Comparison of ENCODE assay signal across 22 cellular contexts in genomic region chr6:92159046-92159445, GRCh38.
DNase-seq lines count a peak whose midpoint lies in the region; ATAC-seq and TF ChIP-seq lines count a peak whose summit lies in the region.
"Had no signal": no experiment of that assay in that cellular context is flagged by ENCODE, and none has a peak within 500 bp of the region (broad histone marks: within the 10 kb centered on the region; RNA-seq: fewer than 3 reads in every experiment).

No MANE protein-coding gene starts in this region.

- no peak for TF ChIP-seq POLR2A in erythroblast (IDR thresholded peaks at IDR 0.05; ENCODE audit: low read length)

- no peak overlapping the region for H3K27ac ChIP-seq in dorsolateral prefrontal cortex
- H3K27ac ChIP-seq: BLaER1 treated with 17β-estradiol and CSF1 and Interleukin-3, amounts not matched to agents 10 nM and 100 nM; RWPE1 had no signal

- H3K4me3 Mint-ChIP-seq in endothelial cell (ENCODE audit: unreplicated experiment) = no peak overlapping the region
- no peak overlapping the region for H3K4me3 Mint-ChIP-seq in activated naive CD4-positive, alpha-beta T cell treated with anti-CD3 and anti-CD28 coated beads for 36 hours
- H3K4me3 Mint-ChIP-seq: CD8-positive, alpha-beta memory T cell; IgD-negative memory B cell; T-cell had no signal

- no peaks in the 10 kb centered on the region for H3K27me3 ChIP-seq in BE2C
- H3K27me3 ChIP-seq in MG63 = no peaks in the 10 kb centered on the region
- H3K27me3 ChIP-seq in dorsolateral prefrontal cortex = no peaks in the 10 kb centered on the region
- H3K27me3 ChIP-seq: BLaER1 treated with 17β-estradiol and CSF1 and Interleukin-3, amounts not matched to agents 10 nM and 100 nM had no signal

- peak; percentile 66 for ATAC-seq in HG03342 (IDR thresholded peaks at IDR 0.05; ENCODE audit: unreplicated experiment)
- ATAC-seq: SK-N-SH treated with all-trans-retinoic acid at 6 μM for 48 hours, T-cell had no signal

- TF ChIP-seq CTCF in BE2C (IDR thresholded peaks at IDR 0.05; ENCODE audit: low read depth, low read length) = peak; percentile 17
- TF ChIP-seq CTCF in GM12872 (IDR thresholded peaks at IDR 0.05; ENCODE audit: insufficient read depth, low read depth, low read length) = 0 out of 3 replicates have a peak, but pooled peaks have one; percentile 2
- TF ChIP-seq CTCF in endothelial cell (IDR thresholded peaks at IDR 0.05; ENCODE audit: unreplicated experiment) = peak; percentile 41
- TF ChIP-seq CTCF in dorsolateral prefrontal cortex (IDR thresholded peaks at IDR 0.05 in 54 of 56, conservative IDR thresholded peaks at IDR 0.05 in 2 of 56; ENCODE audit: low read depth in 1 of 56, partially characterized antibody in 56 of 56) = no peak

- no peaks in the 10 kb centered on the region for H3K4me1 Mint-ChIP-seq in endothelial cell (ENCODE audit: unreplicated experiment)
- no peaks in the 10 kb centered on the region for H3K4me1 Mint-ChIP-seq in activated naive CD4-positive, alpha-beta T cell treated with anti-CD3 and anti-CD28 coated beads for 36 hours (ENCODE audit: low read depth)
- H3K4me1 Mint-ChIP-seq: CD8-positive, alpha-beta memory T cell; IgD-negative memory B cell; T-cell had no signal

- H3K36me3 ChIP-seq in BE2C = no peaks in the 10 kb centered on the region
- no peaks in the 10 kb centered on the region for H3K36me3 ChIP-seq in MG63
- H3K36me3 ChIP-seq: BLaER1 treated with 17β-estradiol and CSF1 and Interleukin-3, amounts not matched to agents 10 nM and 100 nM had no signal

- H3K36me3 Mint-ChIP-seq in endothelial cell (ENCODE audit: low read depth, unreplicated experiment) = no peaks in the 10 kb centered on the region
- no peaks in the 10 kb centered on the region for H3K36me3 Mint-ChIP-seq in activated naive CD4-positive, alpha-beta T cell treated with anti-CD3 and anti-CD28 coated beads for 36 hours (ENCODE audit: low read depth)
- H3K36me3 Mint-ChIP-seq: CD8-positive, alpha-beta memory T cell; IgD-negative memory B cell; T-cell had no signal

- H3K4me1 ChIP-seq in BE2C = no peaks in the 10 kb centered on the region

- CTCF ChIA-PET in activated naive CD4-positive, alpha-beta T cell treated with anti-CD3 and anti-CD28 coated beads for 36 hours (lab: Charles Lee) = no interaction called here

- no peaks in the 10 kb centered on the region for H3K27me3 Mint-ChIP-seq in endothelial cell (ENCODE audit: unreplicated experiment)
- no peaks in the 10 kb centered on the region for H3K27me3 Mint-ChIP-seq in activated naive CD4-positive, alpha-beta T cell treated with anti-CD3 and anti-CD28 coated beads for 36 hours (ENCODE audit: low read depth)
- H3K27me3 Mint-ChIP-seq: CD8-positive, alpha-beta memory T cell; IgD-negative memory B cell; T-cell had no signal

- H3K4me3 ChIP-seq in BE2C (ENCODE audit: low read depth, low read length) = no peak overlapping the region
- no peak overlapping the region for H3K4me3 ChIP-seq in MG63
- no peak overlapping the region for H3K4me3 ChIP-seq in dorsolateral prefrontal cortex
- H3K4me3 ChIP-seq: BLaER1 treated with 17β-estradiol and CSF1 and Interleukin-3, amounts not matched to agents 10 nM and 100 nM had no signal

- H3K9me3 ChIP-seq in BE2C (no peaks in the 10 kb centered on the region), MG63 (no peaks in the 10 kb centered on the region)
- H3K9me3 ChIP-seq: BLaER1 treated with 17β-estradiol and CSF1 and Interleukin-3, amounts not matched to agents 10 nM and 100 nM had no signal

- intact Hi-C loops in activated naive CD4-positive, alpha-beta T cell treated with anti-CD3 and anti-CD28 coated beads for 36 hours (cut with micrococcal nuclease) = no loop called here
- intact Hi-C loops in dorsolateral prefrontal cortex (cut with DNase I) = no loop called here

- no peak overlapping the region for H3K27ac Mint-ChIP-seq in endothelial cell (ENCODE audit: unreplicated experiment)
- H3K27ac Mint-ChIP-seq in activated naive CD4-positive, alpha-beta T cell treated with anti-CD3 and anti-CD28 coated beads for 36 hours = no peak overlapping the region
- H3K27ac Mint-ChIP-seq: CD8-positive, alpha-beta memory T cell; IgD-negative memory B cell; T-cell had no signal

- DNase-seq in BE2C = no peak
- no peak for DNase-seq in endothelial cell (ENCODE audit: low spot score)
- no peak for DNase-seq in erythroblast (lab: John Stamatoyannopoulos, UW)
- DNase-seq in MG63 = no peak
- no peak for DNase-seq in activated naive CD4-positive, alpha-beta T cell treated with anti-CD3 and anti-CD28 coated beads for 36 hours
- no peak for DNase-seq in dorsolateral prefrontal cortex
- DNase-seq: CD8-positive, alpha-beta memory T cell; EL; Kasumi-1; NCI-H1105 treated with DMSO at 0.1 percent for 48 hours; NCI-H1694; NCI-H2081 treated with DMSO at 0.1 percent for 48 hours; NCI-H510A treated with DMSO at 0.1 percent for 48 hours; NCI-H774; SIG-M5; T-cell had no signal

- no peaks in the 10 kb centered on the region for H3K9me3 Mint-ChIP-seq in endothelial cell (ENCODE audit: unreplicated experiment)
- H3K9me3 Mint-ChIP-seq in activated naive CD4-positive, alpha-beta T cell treated with anti-CD3 and anti-CD28 coated beads for 36 hours = peaks cover 9% of the 10 kb centered on the region

Comparison
In these comparisons a context has a peak if more than half of its experiments do, and no peak if none do; other contexts are left out.
1. CTCF ChIP-seq: peak in BE2C (single experiment), GM12872 (single experiment) and endothelial cell (single experiment); none in dorsolateral prefrontal cortex (0 of 56).